ENCODE assay signal across 2 cellular contexts in the genomic region with DNA sequence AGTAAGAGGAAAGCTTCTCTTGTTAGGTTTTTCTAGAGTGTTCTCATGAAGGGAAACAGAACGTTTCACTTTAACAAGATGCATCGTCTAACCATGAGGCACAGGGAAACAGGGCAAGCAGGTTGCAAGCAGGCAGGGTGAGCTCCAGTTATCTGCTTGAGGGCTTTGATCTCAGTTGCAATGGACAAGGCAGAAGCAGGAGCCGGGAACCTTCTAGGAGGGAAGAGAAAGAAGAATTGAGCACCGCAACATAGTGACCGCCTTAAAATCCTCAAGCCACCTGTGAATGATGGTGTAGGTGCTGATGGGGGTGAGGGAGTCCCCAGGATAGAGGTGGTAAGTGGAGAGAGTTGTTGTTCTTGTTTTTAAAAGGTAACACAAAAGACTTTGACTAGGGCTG.
TF ChIP-seq lines count a peak whose summit lies in the region.

No MANE protein-coding gene starts in this region.

TF ChIP-seq in GM23338, 12 proteins besides CTCF, POLR2A, EP300 and RAD21 (continued from another document):
- TF ChIP-seq, protein P1, sequence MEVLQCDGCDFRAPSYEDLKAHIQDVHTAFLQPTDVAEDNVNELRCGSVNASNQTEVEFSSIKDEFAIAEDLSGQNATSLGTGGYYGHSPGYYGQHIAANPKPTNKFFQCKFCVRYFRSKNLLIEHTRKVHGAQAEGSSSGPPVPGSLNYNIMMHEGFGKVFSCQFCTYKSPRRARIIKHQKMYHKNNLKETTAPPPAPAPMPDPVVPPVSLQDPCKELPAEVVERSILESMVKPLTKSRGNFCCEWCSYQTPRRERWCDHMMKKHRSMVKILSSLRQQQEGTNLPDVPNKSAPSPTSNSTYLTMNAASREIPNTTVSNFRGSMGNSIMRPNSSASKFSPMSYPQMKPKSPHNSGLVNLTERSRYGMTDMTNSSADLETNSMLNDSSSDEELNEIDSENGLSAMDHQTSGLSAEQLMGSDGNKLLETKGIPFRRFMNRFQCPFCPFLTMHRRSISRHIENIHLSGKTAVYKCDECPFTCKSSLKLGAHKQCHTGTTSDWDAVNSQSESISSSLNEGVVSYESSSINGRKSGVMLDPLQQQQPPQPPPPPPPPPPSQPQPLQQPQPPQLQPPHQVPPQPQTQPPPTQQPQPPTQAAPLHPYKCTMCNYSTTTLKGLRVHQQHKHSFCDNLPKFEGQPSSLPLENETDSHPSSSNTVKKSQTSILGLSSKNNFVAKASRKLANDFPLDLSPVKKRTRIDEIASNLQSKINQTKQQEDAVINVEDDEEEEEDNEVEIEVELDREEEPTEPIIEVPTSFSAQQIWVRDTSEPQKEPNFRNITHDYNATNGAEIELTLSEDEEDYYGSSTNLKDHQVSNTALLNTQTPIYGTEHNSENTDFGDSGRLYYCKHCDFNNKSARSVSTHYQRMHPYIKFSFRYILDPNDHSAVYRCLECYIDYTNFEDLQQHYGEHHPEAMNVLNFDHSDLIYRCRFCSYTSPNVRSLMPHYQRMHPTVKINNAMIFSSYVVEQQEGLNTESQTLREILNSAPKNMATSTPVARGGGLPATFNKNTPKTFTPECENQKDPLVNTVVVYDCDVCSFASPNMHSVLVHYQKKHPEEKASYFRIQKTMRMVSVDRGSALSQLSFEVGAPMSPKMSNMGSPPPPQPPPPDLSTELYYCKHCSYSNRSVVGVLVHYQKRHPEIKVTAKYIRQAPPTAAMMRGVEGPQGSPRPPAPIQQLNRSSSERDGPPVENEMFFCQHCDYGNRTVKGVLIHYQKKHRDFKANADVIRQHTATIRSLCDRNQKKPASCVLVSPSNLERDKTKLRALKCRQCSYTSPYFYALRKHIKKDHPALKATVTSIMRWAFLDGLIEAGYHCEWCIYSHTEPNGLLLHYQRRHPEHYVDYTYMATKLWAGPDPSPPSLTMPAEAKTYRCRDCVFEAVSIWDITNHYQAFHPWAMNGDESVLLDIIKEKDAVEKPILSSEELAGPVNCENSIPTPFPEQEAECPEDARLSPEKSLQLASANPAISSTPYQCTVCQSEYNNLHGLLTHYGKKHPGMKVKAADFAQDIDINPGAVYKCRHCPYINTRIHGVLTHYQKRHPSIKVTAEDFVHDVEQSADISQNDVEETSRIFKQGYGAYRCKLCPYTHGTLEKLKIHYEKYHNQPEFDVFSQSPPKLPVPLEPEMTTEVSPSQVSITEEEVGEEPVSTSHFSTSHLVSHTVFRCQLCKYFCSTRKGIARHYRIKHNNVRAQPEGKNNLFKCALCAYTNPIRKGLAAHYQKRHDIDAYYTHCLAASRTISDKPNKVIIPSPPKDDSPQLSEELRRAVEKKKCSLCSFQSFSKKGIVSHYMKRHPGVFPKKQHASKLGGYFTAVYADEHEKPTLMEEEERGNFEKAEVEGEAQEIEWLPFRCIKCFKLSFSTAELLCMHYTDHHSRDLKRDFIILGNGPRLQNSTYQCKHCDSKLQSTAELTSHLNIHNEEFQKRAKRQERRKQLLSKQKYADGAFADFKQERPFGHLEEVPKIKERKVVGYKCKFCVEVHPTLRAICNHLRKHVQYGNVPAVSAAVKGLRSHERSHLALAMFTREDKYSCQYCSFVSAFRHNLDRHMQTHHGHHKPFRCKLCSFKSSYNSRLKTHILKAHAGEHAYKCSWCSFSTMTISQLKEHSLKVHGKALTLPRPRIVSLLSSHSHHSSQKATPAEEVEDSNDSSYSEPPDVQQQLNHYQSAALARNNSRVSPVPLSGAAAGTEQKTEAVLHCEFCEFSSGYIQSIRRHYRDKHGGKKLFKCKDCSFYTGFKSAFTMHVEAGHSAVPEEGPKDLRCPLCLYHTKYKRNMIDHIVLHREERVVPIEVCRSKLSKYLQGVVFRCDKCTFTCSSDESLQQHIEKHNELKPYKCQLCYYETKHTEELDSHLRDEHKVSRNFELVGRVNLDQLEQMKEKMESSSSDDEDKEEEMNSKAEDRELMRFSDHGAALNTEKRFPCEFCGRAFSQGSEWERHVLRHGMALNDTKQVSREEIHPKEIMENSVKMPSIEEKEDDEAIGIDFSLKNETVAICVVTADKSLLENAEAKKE (CRISPR knock-in tag; IDR thresholded peaks at IDR 0.05) = no peak
- TF ChIP-seq STAT1 (IDR thresholded peaks at IDR 0.05; ENCODE audit: unreplicated experiment) = no peak

TF ChIP-seq in neural cell, 6 proteins besides CTCF, POLR2A, EP300 and RAD21 (continued from another document):
- TF ChIP-seq, protein P2, sequence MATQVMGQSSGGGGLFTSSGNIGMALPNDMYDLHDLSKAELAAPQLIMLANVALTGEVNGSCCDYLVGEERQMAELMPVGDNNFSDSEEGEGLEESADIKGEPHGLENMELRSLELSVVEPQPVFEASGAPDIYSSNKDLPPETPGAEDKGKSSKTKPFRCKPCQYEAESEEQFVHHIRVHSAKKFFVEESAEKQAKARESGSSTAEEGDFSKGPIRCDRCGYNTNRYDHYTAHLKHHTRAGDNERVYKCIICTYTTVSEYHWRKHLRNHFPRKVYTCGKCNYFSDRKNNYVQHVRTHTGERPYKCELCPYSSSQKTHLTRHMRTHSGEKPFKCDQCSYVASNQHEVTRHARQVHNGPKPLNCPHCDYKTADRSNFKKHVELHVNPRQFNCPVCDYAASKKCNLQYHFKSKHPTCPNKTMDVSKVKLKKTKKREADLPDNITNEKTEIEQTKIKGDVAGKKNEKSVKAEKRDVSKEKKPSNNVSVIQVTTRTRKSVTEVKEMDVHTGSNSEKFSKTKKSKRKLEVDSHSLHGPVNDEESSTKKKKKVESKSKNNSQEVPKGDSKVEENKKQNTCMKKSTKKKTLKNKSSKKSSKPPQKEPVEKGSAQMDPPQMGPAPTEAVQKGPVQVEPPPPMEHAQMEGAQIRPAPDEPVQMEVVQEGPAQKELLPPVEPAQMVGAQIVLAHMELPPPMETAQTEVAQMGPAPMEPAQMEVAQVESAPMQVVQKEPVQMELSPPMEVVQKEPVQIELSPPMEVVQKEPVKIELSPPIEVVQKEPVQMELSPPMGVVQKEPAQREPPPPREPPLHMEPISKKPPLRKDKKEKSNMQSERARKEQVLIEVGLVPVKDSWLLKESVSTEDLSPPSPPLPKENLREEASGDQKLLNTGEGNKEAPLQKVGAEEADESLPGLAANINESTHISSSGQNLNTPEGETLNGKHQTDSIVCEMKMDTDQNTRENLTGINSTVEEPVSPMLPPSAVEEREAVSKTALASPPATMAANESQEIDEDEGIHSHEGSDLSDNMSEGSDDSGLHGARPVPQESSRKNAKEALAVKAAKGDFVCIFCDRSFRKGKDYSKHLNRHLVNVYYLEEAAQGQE (IDR thresholded peaks at IDR 0.05; ENCODE audit: borderline replicate concordance) = no peak
- TF ChIP-seq SMC3 (conservative IDR thresholded peaks at IDR 0.05; ENCODE audit: poor library complexity) = no peak
- no peak for TF ChIP-seq MXI1 (conservative IDR thresholded peaks at IDR 0.05; ENCODE audit: poor library complexity, severe bottlenecking)
- no peak for TF ChIP-seq TAF1 (IDR thresholded peaks at IDR 0.05; ENCODE audit: low read depth)
- TF ChIP-seq POLR2AphosphoS5 (IDR thresholded peaks at IDR 0.05) = no peak
